8 cellular contexts compared by ENCODE assay signal in the genomic region with DNA sequence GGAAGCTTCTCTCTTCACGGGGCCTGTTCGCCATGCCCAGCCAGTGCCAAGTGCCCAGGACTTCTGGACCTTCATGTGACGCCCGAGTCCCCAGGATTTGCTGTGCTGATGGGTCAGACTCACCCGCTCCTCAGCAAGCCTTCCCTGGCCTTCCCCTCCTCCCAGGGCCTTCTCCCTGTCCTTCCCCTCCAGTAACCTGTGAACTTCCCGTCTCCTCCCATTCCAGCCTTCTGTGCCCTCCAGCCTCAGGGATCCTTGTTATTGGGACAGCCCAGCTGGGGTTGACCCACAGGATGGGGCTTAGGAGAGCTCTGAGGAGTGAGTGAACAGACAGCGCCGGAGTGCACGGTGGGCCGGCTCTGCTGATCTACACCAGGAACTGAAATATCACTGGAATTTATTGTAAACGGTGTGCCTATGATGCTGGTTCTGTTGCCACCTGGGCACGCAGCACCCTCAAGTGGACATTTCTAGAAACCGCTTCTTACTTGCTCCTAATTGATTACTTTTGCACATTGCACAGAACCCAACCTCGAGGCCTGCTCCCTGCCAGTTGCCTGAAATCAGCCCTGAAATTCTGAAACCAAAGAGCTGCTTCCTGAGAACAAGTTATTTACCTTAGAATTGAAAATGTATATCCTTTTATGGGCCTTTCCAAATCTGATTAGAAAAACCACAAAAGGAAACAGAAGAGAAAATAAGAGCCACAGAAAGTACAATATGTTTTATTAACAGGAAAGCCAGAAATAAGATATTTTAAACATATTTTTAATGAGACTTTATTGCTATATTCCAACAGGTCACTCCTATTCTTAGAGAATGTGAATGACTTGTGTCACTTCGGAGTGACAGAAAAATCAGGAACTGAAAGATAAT. TPM values are rescaled to one million over a fixed set of nuclear protein-coding genes. Genes with fewer than 3 reads are reported as not detected.
A peak's percentile ranks its signal among the peaks of the same experiment; 100 is the strongest.
DNase-seq lines count a peak whose midpoint lies in the region; ATAC-seq and TF ChIP-seq lines count a peak whose summit lies in the region.

No MANE protein-coding gene starts in this region.

- H3K4me1 Mint-ChIP-seq in neural crest cell: peaks cover 32% of the 10 kb centered on the region

- ATAC-seq in omental fat pad (ENCODE audit: low FRiP score) (no peak), GM18511 (IDR thresholded peaks at IDR 0.05; ENCODE audit: unreplicated experiment) (no peak)

- H3K27me3 Mint-ChIP-seq in neural crest cell (ENCODE audit: low read depth): no peaks in the 10 kb centered on the region

- no peaks in the 10 kb centered on the region for H3K36me3 Mint-ChIP-seq in neural crest cell (ENCODE audit: low read depth)

- DNase-seq in NCI-H1092 treated with DMSO at 0.1 percent for 48 hours (lab: John Stamatoyannopoulos, UW): peak; percentile 7
- DNase-seq in NCI-H1092 (lab: John Stamatoyannopoulos, UW): no peak
- DNase-seq in NAMALWA (ENCODE audit: low spot score): peak; percentile 68
- DNase-seq in UCSD-AML1 (lab: John Stamatoyannopoulos, UW; ENCODE audit: unreplicated experiment): peak; percentile 58
- peak; percentile 23 for DNase-seq in effector CD4-positive, alpha-beta T cell
- no peak for DNase-seq in neural crest cell (ENCODE audit: low read depth, low spot score)
- DNase-seq in omental fat pad (ENCODE audit: low spot score): no peak

- no peaks in the 10 kb centered on the region for H3K9me3 Mint-ChIP-seq in neural crest cell

- no peak overlapping the region for H3K4me3 Mint-ChIP-seq in neural crest cell

- no peak overlapping the region for H3K27ac Mint-ChIP-seq in neural crest cell (ENCODE audit: unreplicated experiment)

- TF ChIP-seq CTCF in neural crest cell (conservative IDR thresholded peaks at IDR 0.05) (peak; percentile 52), omental fat pad (IDR thresholded peaks at IDR 0.05) (no peak)

RNA-seq across cellular contexts. Expression of a gene that starts 1.6 kb away (rescaled TPM):
- total RNA-seq in neural crest cell (not detected in 2 replicates), omental fat pad (10 to 100 TPM in 3 of 4 donors, 1 to 10 TPM in 1; 5.6 to 70.1 (median 18.4) TPM)

RNA-seq across cellular contexts. Expression of a gene that starts 4.8 kb away (rescaled TPM):
- total RNA-seq in neural crest cell: not detected in 2 replicates
- total RNA-seq in omental fat pad: 10 to 100 TPM in 2 of 4 donors, 1 to 10 TPM in 2; 5.1 to 17.5 (median 11.3) TPM

RNA-seq across cellular contexts. Expression of a gene that starts 40.6 kb away (rescaled TPM):
- total RNA-seq in neural crest cell: not detected in 2 replicates
- not detected for total RNA-seq in omental fat pad

RNA-seq across cellular contexts. Expression of a gene that starts 47.1 kb away (rescaled TPM):
- total RNA-seq in neural crest cell (not detected in 2 replicates), omental fat pad (not detected)

Comparison
In these comparisons a context has a peak if more than half of its experiments do, and no peak if none do; other contexts are left out.
1. DNase-seq: peak in NCI-H1092 treated with DMSO at 0.1 percent for 48 hours (single experiment), NAMALWA (single experiment), UCSD-AML1 (single experiment) and effector CD4-positive, alpha-beta T cell (single experiment); none in NCI-H1092 (single experiment), neural crest cell (single experiment) and omental fat pad (single experiment).